24 cellular contexts compared by ENCODE assay signal in genomic region chr10:100897976-100898375, GRCh38.
"Had no signal": no experiment of that assay in that cellular context is flagged by ENCODE, and none has a peak within 500 bp of the region (broad histone marks: within the 10 kb centered on the region; RNA-seq: fewer than 3 reads in every experiment).

No MANE protein-coding gene starts in this region.

- H3K4me3 ChIP-seq: hepatocyte, left ventricle myocardium inferior, lung, ovary, right atrium auricular region, skin epidermis, stomach, testis, thyroid gland, upper lobe of right lung had no signal

- H2AFZ ChIP-seq: hepatocyte had no signal

- H3K4me3 Mint-ChIP-seq: mesothelial cell of epicardium; naive B cell; natural killer cell; stimulated activated naive B cell treated with anti-CD40 and anti-IgM and Interleukin-4, amounts not matched to agents 10 μg/mL and 1 μg/mL and 100 μg/mL, for 72 hours had no signal

- H3K27ac ChIP-seq: left ventricle myocardium inferior, ovary, right atrium auricular region, skin epidermis, stomach, testis, thyroid gland, upper lobe of right lung had no signal

- H3K4me1 Mint-ChIP-seq: natural killer cell had no signal

- H3K9me3 Mint-ChIP-seq: mesothelial cell of epicardium; naive B cell; natural killer cell; stimulated activated naive B cell treated with anti-CD40 and anti-IgM and Interleukin-4, amounts not matched to agents 10 μg/mL and 1 μg/mL and 100 μg/mL, for 72 hours had no signal

- H3K27ac Mint-ChIP-seq: mesothelial cell of epicardium; naive B cell; natural killer cell; progenitor cell of endocrine pancreas; stimulated activated naive B cell treated with anti-CD40 and anti-IgM and Interleukin-4, amounts not matched to agents 10 μg/mL and 1 μg/mL and 100 μg/mL, for 72 hours had no signal

- DNase-seq: islet precursor cell; left ventricle myocardium inferior; mesendoderm; naive B cell; natural killer cell; ovary; stimulated activated CD4-positive, alpha-beta T cell treated with anti-CD3 and anti-CD28 coated beads, Interleukin-12 subunit alpha, Interleukin-12 subunit beta, amount 100 ng/mL, for 4 hours; stimulated activated CD4-positive, alpha-beta T cell treated with anti-CD3 and anti-CD28 coated beads, Interleukin-15, amount 100 ng/mL, for 24 hours; stimulated activated CD4-positive, alpha-beta T cell treated with anti-CD3 and anti-CD28 coated beads, Interleukin-4, amount 100 ng/mL, for 1 hour; stimulated activated naive B cell treated with anti-CD40 and anti-IgM and Interleukin-4, amounts not matched to agents 10 μg/mL and 1 μg/mL and 100 μg/mL, for 72 hours; stimulated activated naive CD8-positive, alpha-beta T cell treated with anti-CD3 and anti-CD28 coated beads, Interleukin-15, Interleukin-2, amounts not matched to agents 100 U/mL and 50 U/mL, for 24 hours; stomach; testis; thyroid gland; trophoblast cell; upper lobe of right lung had no signal

- ATAC-seq: natural killer cell; sciatic nerve; stimulated activated naive B cell treated with anti-CD40 and anti-IgM and Interleukin-4, amounts not matched to agents 10 μg/mL and 1 μg/mL and 100 μg/mL, for 72 hours; stimulated activated naive CD8-positive, alpha-beta T cell treated with anti-CD3 and anti-CD28 coated beads, Interleukin-15, Interleukin-2, amounts not matched to agents 100 U/mL and 50 U/mL, for 24 hours; upper lobe of right lung had no signal

- H3K4me2 ChIP-seq: hepatocyte had no signal

- H3K27me3 ChIP-seq: hepatocyte, ovary, right atrium auricular region, testis, thyroid gland had no signal

- H3K4me1 ChIP-seq: left ventricle myocardium inferior, right atrium auricular region, stomach, upper lobe of right lung had no signal

- FAIRE-seq: urothelium cell line had no signal

- H3K36me3 Mint-ChIP-seq: mesothelial cell of epicardium; naive B cell; natural killer cell; stimulated activated naive B cell treated with anti-CD40 and anti-IgM and Interleukin-4, amounts not matched to agents 10 μg/mL and 1 μg/mL and 100 μg/mL, for 72 hours had no signal

- H3K9me3 ChIP-seq: left ventricle myocardium inferior, ovary, right atrium auricular region, stomach, testis, thyroid gland, upper lobe of right lung had no signal

- H3K36me3 ChIP-seq: left ventricle myocardium inferior, ovary, right atrium auricular region, stomach, thyroid gland, upper lobe of right lung had no signal

- H3K79me2 ChIP-seq: hepatocyte had no signal
